In the genomic region with DNA sequence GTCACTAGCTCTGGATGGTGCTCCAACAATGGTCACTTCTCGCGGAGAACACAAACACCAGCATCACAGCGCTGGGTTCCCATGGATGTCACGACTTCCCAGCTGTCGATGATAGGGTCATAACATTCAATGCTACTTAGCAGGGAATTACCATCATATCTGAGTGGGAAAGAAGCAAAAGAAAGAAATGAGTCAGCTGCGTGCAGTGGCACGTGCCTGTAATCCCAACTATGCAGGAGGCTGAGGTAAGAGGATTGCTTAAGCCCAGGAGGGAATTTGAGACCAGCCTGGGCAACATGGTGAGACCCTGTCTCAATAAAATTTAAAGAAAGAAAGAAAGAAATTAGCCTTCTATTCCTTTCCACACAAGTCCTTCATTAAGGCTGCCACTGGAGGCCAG, we compare ENCODE assay signal across 29 cellular contexts.
"Had no signal": no experiment of that assay in that cellular context is flagged by ENCODE, and none has a peak within 500 bp of the region (broad histone marks: within the 10 kb centered on the region; RNA-seq: fewer than 3 reads in every experiment).

No MANE protein-coding gene starts in this region.

- H3K4me3 Mint-ChIP-seq: mesothelial cell of epicardium; nephron progenitor cell; neural progenitor cell; stimulated activated memory B cell treated with anti-CD40 and anti-IgM and Interleukin-4, amounts not matched to agents 10 μg/mL and 1 μg/mL and 100 μg/mL, for 72 hours; stimulated activated naive CD8-positive, alpha-beta T cell treated with anti-CD3 and anti-CD28 coated beads, Interleukin-15, amount 100 ng/mL, for 72 hours had no signal

- H3K27ac Mint-ChIP-seq: mesothelial cell of epicardium; nephron progenitor cell; neural progenitor cell; stimulated activated memory B cell treated with anti-CD40 and anti-IgM and Interleukin-4, amounts not matched to agents 10 μg/mL and 1 μg/mL and 100 μg/mL, for 72 hours; stimulated activated naive CD8-positive, alpha-beta T cell treated with anti-CD3 and anti-CD28 coated beads, Interleukin-15, amount 100 ng/mL, for 72 hours had no signal

- H3K9me3 Mint-ChIP-seq: mesothelial cell of epicardium; naive B cell; natural killer cell; nephron progenitor cell; neural progenitor cell; stimulated activated memory B cell treated with anti-CD40 and anti-IgM and Interleukin-4, amounts not matched to agents 10 μg/mL and 1 μg/mL and 100 μg/mL, for 72 hours; stimulated activated naive CD8-positive, alpha-beta T cell treated with anti-CD3 and anti-CD28 coated beads, Interleukin-15, amount 100 ng/mL, for 72 hours had no signal

- H3K4me3 ChIP-seq: left lung, lower lobe of right lung, neural progenitor cell, psoas muscle, right atrium auricular region, right lobe of liver, smooth muscle cell, tibial nerve, upper lobe of left lung, vagina had no signal

- H3K4me1 ChIP-seq: parathyroid adenoma had no signal

- H3K36me3 ChIP-seq: neural progenitor cell had no signal

- DNase-seq: hippocampal formation; kidney; left colon; left lung; lower lobe of right lung; mesendoderm; naive B cell; natural killer cell; nephron progenitor cell; occipital lobe; psoas muscle; right lobe of liver; stimulated activated CD4-positive, alpha-beta T cell treated with anti-CD3 and anti-CD28 coated beads, Interleukin-1b, Interleukin-23, amount 100 ng/mL, for 48 hours; stimulated activated CD4-positive, alpha-beta T cell treated with anti-CD3 and anti-CD28 coated beads, Interleukin-2, amount 100 ng/mL, for 48 hours; stimulated activated CD4-positive, alpha-beta T cell treated with anti-CD3 and anti-CD28 coated beads, Interleukin-4, amount 100 ng/mL, for 4 hours; stimulated activated CD8-positive, alpha-beta memory T cell treated with anti-CD3 and anti-CD28 coated beads, Interleukin-4, amount 100 ng/mL, for 48 hours; stimulated activated naive CD4-positive, alpha-beta T cell treated with Interleukin-2 at 50 U/mL for 16 hours; stimulated activated naive CD8-positive, alpha-beta T cell treated with anti-CD3 and anti-CD28 coated beads, Interleukin-15, amount 100 ng/mL, for 72 hours; substantia nigra; upper lobe of left lung had no signal

- H3K27ac ChIP-seq: left lung, lower lobe of right lung, neural progenitor cell, neutrophil, parathyroid adenoma, psoas muscle, right atrium auricular region, right lobe of liver, tibial nerve, upper lobe of left lung, vagina had no signal

- H3K27me3 ChIP-seq: left lung, neural progenitor cell, neutrophil, right atrium auricular region, right lobe of liver, tibial nerve, upper lobe of left lung, vagina had no signal

- H3K9me3 ChIP-seq: left lung, lower lobe of right lung, neutrophil, psoas muscle, right atrium auricular region, right lobe of liver, tibial nerve, upper lobe of left lung, vagina had no signal

- ATAC-seq: left colon; left lung; lower lobe of right lung; natural killer cell; psoas muscle; right lobe of liver; stimulated activated memory B cell treated with anti-CD40 and anti-IgM and Interleukin-4, amounts not matched to agents 10 μg/mL and 1 μg/mL and 100 μg/mL, for 72 hours; stimulated activated naive CD8-positive, alpha-beta T cell treated with anti-CD3 and anti-CD28 coated beads, Interleukin-15, amount 100 ng/mL, for 72 hours had no signal

- H3K27me3 Mint-ChIP-seq: naive B cell; stimulated activated memory B cell treated with anti-CD40 and anti-IgM and Interleukin-4, amounts not matched to agents 10 μg/mL and 1 μg/mL and 100 μg/mL, for 72 hours; stimulated activated naive CD8-positive, alpha-beta T cell treated with anti-CD3 and anti-CD28 coated beads, Interleukin-15, amount 100 ng/mL, for 72 hours had no signal
